Comparison of ENCODE assay signal across 11 cellular contexts in the genomic region with DNA sequence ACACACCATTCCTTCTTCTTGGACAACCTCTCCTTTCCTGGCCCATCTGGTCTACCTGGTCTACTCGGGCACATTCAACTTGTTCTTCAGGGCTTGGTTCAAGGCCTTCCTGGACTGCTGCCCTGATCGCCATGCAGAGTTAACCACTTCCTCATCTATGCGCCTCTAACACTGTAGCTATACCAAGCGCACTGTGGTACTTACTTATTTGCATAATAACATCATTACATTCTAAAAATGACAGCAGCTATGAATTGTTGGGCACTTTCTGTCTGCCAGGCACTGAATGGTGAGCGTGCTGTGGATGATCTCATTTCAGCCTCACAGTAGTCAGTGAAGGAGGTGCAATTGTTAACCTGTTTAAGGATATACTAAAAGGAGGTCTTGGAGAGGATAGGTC.
A peak's percentile ranks its signal among the peaks of the same experiment; 100 is the strongest.
DNase-seq lines count a peak whose midpoint lies in the region; ATAC-seq and TF ChIP-seq lines count a peak whose summit lies in the region.
"Had no signal": no experiment of that assay in that cellular context is flagged by ENCODE, and none has a peak within 500 bp of the region (broad histone marks: within the 10 kb centered on the region; RNA-seq: fewer than 3 reads in every experiment).

No MANE protein-coding gene starts in this region.

- no peak overlapping the region for H3K27ac Mint-ChIP-seq in activated T-cell treated with anti-CD3 and anti-CD28 coated beads, Interleukin-2, amount 50 U/mL, for 72 hours
- no peak overlapping the region for H3K27ac Mint-ChIP-seq in activated T-cell treated with anti-CD3 and anti-CD28 coated beads, Interleukin-2, amount 50 U/mL, for 24 hours
- H3K27ac Mint-ChIP-seq in stimulated activated naive B cell treated with anti-CD40 and anti-IgM and Interleukin-4, amounts not matched to agents 10 μg/mL and 1 μg/mL and 100 μg/mL, for 72 hours = peak overlapping the region; percentile 48
- H3K27ac Mint-ChIP-seq: T-helper 1 cell treated with Interleukin-12 subunit alpha and Interleukin-12 subunit beta and Interleukin-4 antibody, amounts not matched to agents 30 μg/mL and 1 μg/mL, for 36 hours had no signal

- H3K27ac ChIP-seq in testis = no peak overlapping the region

- TF ChIP-seq POLR2A in testis (IDR thresholded peaks at IDR 0.05) = no peak

- no peaks in the 10 kb centered on the region for H3K27me3 ChIP-seq in testis

- H3K4me1 Mint-ChIP-seq in activated T-cell treated with anti-CD3 and anti-CD28 coated beads, Interleukin-2, amount 50 U/mL, for 72 hours (ENCODE audit: low read depth) = peaks cover 7% of the 10 kb centered on the region
- peaks cover 14% of the 10 kb centered on the region for H3K4me1 Mint-ChIP-seq in activated T-cell treated with anti-CD3 and anti-CD28 coated beads, Interleukin-2, amount 50 U/mL, for 24 hours (ENCODE audit: low read depth)
- peaks cover 13 to 25% of the 10 kb centered on the region in 2 donors for H3K4me1 Mint-ChIP-seq in stimulated activated naive B cell treated with anti-CD40 and anti-IgM and Interleukin-4, amounts not matched to agents 10 μg/mL and 1 μg/mL and 100 μg/mL, for 72 hours

- ATAC-seq in activated T-cell treated with anti-CD3 and anti-CD28 coated beads, Interleukin-2, amount 50 U/mL, for 72 hours (replicated peaks in 1 of 2) = peak; percentile 25 to 43
- ATAC-seq in HG02981 (IDR thresholded peaks at IDR 0.05; ENCODE audit: unreplicated experiment) = peak; percentile 79
- peak; percentile 96 for ATAC-seq in stimulated activated naive B cell treated with anti-CD40 and anti-IgM and Interleukin-4, amounts not matched to agents 10 μg/mL and 1 μg/mL and 100 μg/mL, for 72 hours (replicated peaks)

- WGBS in testis, 2 donors = 74 to 76% methylated on average over 5 of the region's 5 CpGs

- peaks cover 5% of the 10 kb centered on the region for H3K27me3 Mint-ChIP-seq in activated T-cell treated with anti-CD3 and anti-CD28 coated beads, Interleukin-2, amount 50 U/mL, for 72 hours (ENCODE audit: low read depth)
- no peaks in the 10 kb centered on the region for H3K27me3 Mint-ChIP-seq in activated T-cell treated with anti-CD3 and anti-CD28 coated beads, Interleukin-2, amount 50 U/mL, for 24 hours
- H3K27me3 Mint-ChIP-seq in stimulated activated naive B cell treated with anti-CD40 and anti-IgM and Interleukin-4, amounts not matched to agents 10 μg/mL and 1 μg/mL and 100 μg/mL, for 72 hours = peaks cover 21 to 22% of the 10 kb centered on the region in 2 donors

- H3K9me3 ChIP-seq in testis = no peaks in the 10 kb centered on the region

- TF ChIP-seq CTCF in testis (IDR thresholded peaks at IDR 0.05) = no peak

- no peak for DNase-seq in activated T-cell treated with anti-CD3 and anti-CD28 coated beads, Interleukin-2, amount 50 U/mL, for 72 hours
- DNase-seq in activated T-cell treated with anti-CD3 and anti-CD28 coated beads, Interleukin-2, amount 50 U/mL, for 24 hours = no peak
- DNase-seq in NCI-H1048 (lab: John Stamatoyannopoulos, UW) = peak; percentile 6
- DNase-seq in stimulated activated naive B cell treated with anti-CD40 and anti-IgM and Interleukin-4, amounts not matched to agents 10 μg/mL and 1 μg/mL and 100 μg/mL, for 72 hours = peak; percentile 31
- DNase-seq in NCI-H2081 (lab: John Stamatoyannopoulos, UW) = no peak
- no peak for DNase-seq in testis
- no peak for DNase-seq in SIG-M5 (lab: John Stamatoyannopoulos, UW)
- DNase-seq: Kasumi-1, NCI-H510A had no signal

- H3K36me3 Mint-ChIP-seq in activated T-cell treated with anti-CD3 and anti-CD28 coated beads, Interleukin-2, amount 50 U/mL, for 72 hours (ENCODE audit: insufficient read depth in 2 of 2) = no peaks in the 10 kb centered on the region
- no peaks in the 10 kb centered on the region for H3K36me3 Mint-ChIP-seq in activated T-cell treated with anti-CD3 and anti-CD28 coated beads, Interleukin-2, amount 50 U/mL, for 24 hours (ENCODE audit: low read depth)
- peaks cover 0 to 3% of the 10 kb centered on the region in 2 donors for H3K36me3 Mint-ChIP-seq in stimulated activated naive B cell treated with anti-CD40 and anti-IgM and Interleukin-4, amounts not matched to agents 10 μg/mL and 1 μg/mL and 100 μg/mL, for 72 hours

- no peak overlapping the region for H3K4me3 ChIP-seq in testis

- no peak overlapping the region for H3K4me3 Mint-ChIP-seq in activated T-cell treated with anti-CD3 and anti-CD28 coated beads, Interleukin-2, amount 50 U/mL, for 72 hours
- H3K4me3 Mint-ChIP-seq in activated T-cell treated with anti-CD3 and anti-CD28 coated beads, Interleukin-2, amount 50 U/mL, for 24 hours = no peak overlapping the region
- no peak overlapping the region for H3K4me3 Mint-ChIP-seq in stimulated activated naive B cell treated with anti-CD40 and anti-IgM and Interleukin-4, amounts not matched to agents 10 μg/mL and 1 μg/mL and 100 μg/mL, for 72 hours
- H3K4me3 Mint-ChIP-seq: T-helper 1 cell treated with Interleukin-12 subunit alpha and Interleukin-12 subunit beta and Interleukin-4 antibody, amounts not matched to agents 30 μg/mL and 1 μg/mL, for 36 hours had no signal

- no peaks in the 10 kb centered on the region for H3K4me1 ChIP-seq in testis

- no peaks in the 10 kb centered on the region for H3K36me3 ChIP-seq in testis (ENCODE audit: low read depth, missing control alignments)

- intact Hi-C loops in testis (cut with DNase I; ENCODE audit: low total_unique reads) = no loop called here

- H3K9me3 Mint-ChIP-seq in activated T-cell treated with anti-CD3 and anti-CD28 coated beads, Interleukin-2, amount 50 U/mL, for 72 hours = no peaks in the 10 kb centered on the region
- no peaks in the 10 kb centered on the region for H3K9me3 Mint-ChIP-seq in activated T-cell treated with anti-CD3 and anti-CD28 coated beads, Interleukin-2, amount 50 U/mL, for 24 hours
- peaks cover 0 to 5% of the 10 kb centered on the region in 2 donors for H3K9me3 Mint-ChIP-seq in stimulated activated naive B cell treated with anti-CD40 and anti-IgM and Interleukin-4, amounts not matched to agents 10 μg/mL and 1 μg/mL and 100 μg/mL, for 72 hours
- H3K9me3 Mint-ChIP-seq: T-helper 1 cell treated with Interleukin-12 subunit alpha and Interleukin-12 subunit beta and Interleukin-4 antibody, amounts not matched to agents 30 μg/mL and 1 μg/mL, for 36 hours had no signal

Comparison
In these comparisons a context has a peak if more than half of its experiments do, and no peak if none do; other contexts are left out.
1. ATAC-seq: peak in every context shown above with its lines; median percentile 96 in stimulated activated naive B cell treated with anti-CD40 and anti-IgM and Interleukin-4, amounts not matched to agents 10 μg/mL and 1 μg/mL and 100 μg/mL, for 72 hours; 79 in HG02981; 34 in activated T-cell treated with anti-CD3 and anti-CD28 coated beads, Interleukin-2, amount 50 U/mL, for 72 hours.
2. DNase-seq: peak in NCI-H1048 (single experiment) and stimulated activated naive B cell treated with anti-CD40 and anti-IgM and Interleukin-4, amounts not matched to agents 10 μg/mL and 1 μg/mL and 100 μg/mL, for 72 hours (single experiment); none in activated T-cell treated with anti-CD3 and anti-CD28 coated beads, Interleukin-2, amount 50 U/mL, for 72 hours (0 of 2), activated T-cell treated with anti-CD3 and anti-CD28 coated beads, Interleukin-2, amount 50 U/mL, for 24 hours (single experiment), NCI-H2081 (0 of 2), testis (single experiment) and SIG-M5 (single experiment).